Comparison of ENCODE assay signal across 6 cellular contexts in genomic region chr19:18278521-18279265, GRCh38. TPM values are rescaled to one million over a fixed set of nuclear protein-coding genes. Genes with fewer than 3 reads are reported as not detected.
DNase-seq lines count a peak whose midpoint lies in the region; ATAC-seq and TF ChIP-seq lines count a peak whose summit lies in the region.

No MANE protein-coding gene starts in this region.

- intact Hi-C loops in ascending aorta (cut with DNase I): loop anchor here (1.0 to 10.0 kb wide), 2 partner anchors 45 to 1954 kb away; partner anchors contain the start of genes KLF2 and LSM4

- DNase-seq in M059J (ENCODE audit: low read depth) (peak; percentile 36), ascending aorta (ENCODE audit: low spot score in 2 of 2) (no peak), NCI-H524 (lab: John Stamatoyannopoulos, UW) (no peak), NCI-H2081 treated with DMSO at 0.1 percent for 48 hours (lab: John Stamatoyannopoulos, UW) (no peak)

- H3K4me1 ChIP-seq in ascending aorta: peaks cover 20 to 59% of the 10 kb centered on the region in 2 donors
- peaks cover 29 to 61% of the 10 kb centered on the region in 2 donors for H3K4me1 ChIP-seq in muscle layer of duodenum (ENCODE audit: control insufficient read depth in 1 of 2, insufficient read depth in 2 of 2, low read length in 2 of 2)

- peak overlapping the region; percentile 92 to 100 for H3K4me3 ChIP-seq in ascending aorta
- H3K4me3 ChIP-seq in muscle layer of duodenum (ENCODE audit: low read depth in 1 of 2, low read length in 2 of 2): peak overlapping the region; percentile 84 to 98

- peak in 2 of 3 experiments; percentile 8 to 33 for TF ChIP-seq CTCF in ascending aorta (IDR thresholded peaks at IDR 0.05)

- peak overlapping the region; percentile 99 to 100 for H3K27ac ChIP-seq in ascending aorta
- H3K27ac ChIP-seq in muscle layer of duodenum (ENCODE audit: low read length): peak overlapping the region; percentile 99

- H3K9me3 ChIP-seq in ascending aorta (no peaks in the 10 kb centered on the region), muscle layer of duodenum (ENCODE audit: control insufficient read depth in 1 of 2, low read length in 2 of 2) (no peaks in the 10 kb centered on the region)

- no peak for ATAC-seq in HG03460 (IDR thresholded peaks at IDR 0.05; ENCODE audit: unreplicated experiment)

- H3K36me3 ChIP-seq in ascending aorta (peaks cover 13 to 39% of the 10 kb centered on the region in 2 donors), muscle layer of duodenum (ENCODE audit: control insufficient read depth in 1 of 2, insufficient read depth in 2 of 2, low read length in 2 of 2) (peaks cover 14 to 16% of the 10 kb centered on the region in 2 donors)

- H3K27me3 ChIP-seq in ascending aorta: no peaks in the 10 kb centered on the region
- no peaks in the 10 kb centered on the region for H3K27me3 ChIP-seq in muscle layer of duodenum (ENCODE audit: low read depth, low read length)

RNA-seq across cellular contexts. Expression of gene JUND, which starts 2.7 kb away (rescaled TPM):
- 54.1 and 206 TPM in 2 replicates for total RNA-seq in M059J (2014; rRNA removed; shearing (Covaris generic))
- total RNA-seq in ascending aorta: 3,570 TPM

RNA-seq across cellular contexts. Expression of gene IQCN, which starts 4.4 kb away (rescaled TPM):
- total RNA-seq in M059J (2014; rRNA removed; shearing (Covaris generic)): 0.10 TPM in 1 of 2 replicates, not detected in the other
- total RNA-seq in ascending aorta: 51.2 TPM

RNA-seq across cellular contexts. Expression of gene LSM4, which starts 44.2 kb away (rescaled TPM):
- 314 and 393 TPM in 2 replicates for total RNA-seq in M059J (2014; rRNA removed; shearing (Covaris generic))
- total RNA-seq in ascending aorta: 62.5 TPM

RNA-seq across cellular contexts. Expression of gene PDE4C, which starts 52.5 kb away (rescaled TPM):
- total RNA-seq in M059J (2014; rRNA removed; shearing (Covaris generic)): 0.07 and 0.15 TPM in 2 replicates
- not detected for total RNA-seq in ascending aorta

Comparison
In these comparisons a context has a peak if more than half of its experiments do, and no peak if none do; other contexts are left out.
1. RNA of gene JUND, which starts 2.7 kb away (total RNA-seq): 3,570 TPM in ascending aorta (single experiment); 54.1 to 206 TPM in M059J; every median in the first group is over 10 times any median in the second.
2. RNA of gene IQCN, which starts 4.4 kb away (total RNA-seq): 51.2 TPM in ascending aorta (single experiment); 0.10 TPM in M059J; every median in the first group is over 10 times any median in the second.